In the genomic region with DNA sequence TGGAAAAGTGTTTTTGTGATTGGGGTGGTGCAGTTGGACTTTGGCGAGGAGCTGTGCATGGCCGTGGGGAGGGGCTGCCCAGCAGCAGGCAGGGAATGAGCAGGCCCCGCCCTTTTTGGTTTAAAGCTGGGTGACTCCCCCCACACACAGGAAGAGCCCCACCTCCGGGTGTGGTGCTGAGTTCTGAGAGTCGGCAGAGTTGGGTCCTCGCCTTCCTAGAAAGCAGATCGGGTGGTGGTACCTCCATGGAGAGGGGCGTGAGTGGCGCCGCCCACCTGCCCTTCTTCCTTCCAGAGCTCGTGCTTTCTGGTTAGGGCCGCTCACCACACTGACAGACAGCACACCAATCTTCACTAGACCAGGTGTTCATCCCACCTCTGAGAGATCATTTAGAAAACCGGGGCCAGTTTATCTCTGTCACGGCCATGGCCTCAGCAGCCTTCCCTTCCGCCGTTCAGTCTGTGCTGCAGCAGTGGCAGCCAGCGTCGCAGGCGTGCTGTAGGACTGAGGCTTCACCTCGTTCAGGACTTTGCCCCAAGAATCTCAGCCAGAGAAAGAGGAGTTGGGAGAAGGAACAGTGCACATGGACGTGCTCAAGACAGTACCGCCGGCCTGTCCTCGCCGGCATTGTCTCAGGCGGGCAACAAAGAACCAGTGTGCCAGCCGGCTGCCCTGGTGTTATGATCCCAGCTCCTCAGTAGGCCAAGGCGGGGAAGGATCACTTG, we compare ENCODE assay signal across 10 cellular contexts.
DNase-seq lines count a peak whose midpoint lies in the region; ATAC-seq lines count a peak whose summit lies in the region.
"Had no signal": no experiment of that assay in that cellular context is flagged by ENCODE, and none has a peak within 500 bp of the region (broad histone marks: within the 10 kb centered on the region; RNA-seq: fewer than 3 reads in every experiment).

No MANE protein-coding gene starts in this region.

- H3K27me3 Mint-ChIP-seq in activated T-helper 2 cell treated with anti-CD3 and anti-CD28 coated beads, Interferon-gamma antibody, Interleukin-2, Interleukin-4, amounts not matched to agents 10 μg/mL and 5 μg/mL and 100 μg/mL, durations not matched to agents 14 hours and 24 hours and 36 hours (ENCODE audit: low read depth) = no peaks in the 10 kb centered on the region
- no peaks in the 10 kb centered on the region for H3K27me3 Mint-ChIP-seq in natural killer cell treated with Interleukin-12 subunit alpha and Interleukin-12 subunit beta and Interleukin-15 and Interleukin-18, amount 100 ng/mL, for 72 hours

- peak overlapping the region; percentile 30 for H3K27ac ChIP-seq in substantia nigra (ENCODE audit: low read depth, low read length, poor library complexity, severe bottlenecking)
- H3K27ac ChIP-seq: left lung, right lobe of liver had no signal

- H3K27ac Mint-ChIP-seq in activated T-helper 2 cell treated with anti-CD3 and anti-CD28 coated beads, Interferon-gamma antibody, Interleukin-2, Interleukin-4, amounts not matched to agents 10 μg/mL and 5 μg/mL and 100 μg/mL, durations not matched to agents 14 hours and 24 hours and 36 hours = peak overlapping the region; percentile 90
- peak overlapping the region; percentile 78 to 81 for H3K27ac Mint-ChIP-seq in natural killer cell treated with Interleukin-12 subunit alpha and Interleukin-12 subunit beta and Interleukin-15 and Interleukin-18, amount 100 ng/mL, for 72 hours

- peaks cover 55% of the 10 kb centered on the region for H3K4me1 Mint-ChIP-seq in activated T-helper 2 cell treated with anti-CD3 and anti-CD28 coated beads, Interferon-gamma antibody, Interleukin-2, Interleukin-4, amounts not matched to agents 10 μg/mL and 5 μg/mL and 100 μg/mL, durations not matched to agents 14 hours and 24 hours and 36 hours (ENCODE audit: low read depth)
- H3K4me1 Mint-ChIP-seq in natural killer cell treated with Interleukin-12 subunit alpha and Interleukin-12 subunit beta and Interleukin-15 and Interleukin-18, amount 100 ng/mL, for 72 hours (ENCODE audit: low read depth in 2 of 2) = peaks cover 28 to 33% of the 10 kb centered on the region in 2 donors

- H3K36me3 Mint-ChIP-seq in activated T-helper 2 cell treated with anti-CD3 and anti-CD28 coated beads, Interferon-gamma antibody, Interleukin-2, Interleukin-4, amounts not matched to agents 10 μg/mL and 5 μg/mL and 100 μg/mL, durations not matched to agents 14 hours and 24 hours and 36 hours (ENCODE audit: low read depth) = peaks cover 73% of the 10 kb centered on the region
- no peaks in the 10 kb centered on the region for H3K36me3 Mint-ChIP-seq in natural killer cell treated with Interleukin-12 subunit alpha and Interleukin-12 subunit beta and Interleukin-15 and Interleukin-18, amount 100 ng/mL, for 72 hours

- peak overlapping the region; percentile 46 for H3K4me3 Mint-ChIP-seq in activated T-helper 2 cell treated with anti-CD3 and anti-CD28 coated beads, Interferon-gamma antibody, Interleukin-2, Interleukin-4, amounts not matched to agents 10 μg/mL and 5 μg/mL and 100 μg/mL, durations not matched to agents 14 hours and 24 hours and 36 hours (ENCODE audit: low read depth)
- H3K4me3 Mint-ChIP-seq in natural killer cell treated with Interleukin-12 subunit alpha and Interleukin-12 subunit beta and Interleukin-15 and Interleukin-18, amount 100 ng/mL, for 72 hours = peak overlapping the region; percentile 77

- peak; percentile 86 to 87 for ATAC-seq in activated CD4-positive, CD25-positive, alpha-beta regulatory T cell treated with anti-CD3 and anti-CD28 coated beads, Interleukin-2, amount 50 U/mL, for 24 hours
- ATAC-seq in natural killer cell treated with Interleukin-12 subunit alpha and Interleukin-12 subunit beta and Interleukin-15 and Interleukin-18, amount 100 ng/mL, for 72 hours = peak; percentile 86 to 90
- ATAC-seq: left lung, right lobe of liver had no signal

- DNase-seq in activated T-helper 2 cell treated with anti-CD3 and anti-CD28 coated beads, Interferon-gamma antibody, Interleukin-2, Interleukin-4, amounts not matched to agents 10 μg/mL and 5 μg/mL and 100 μg/mL, durations not matched to agents 14 hours and 24 hours and 36 hours (ENCODE audit: low spot score) = peak; percentile 76
- DNase-seq in natural killer cell treated with Interleukin-12 subunit alpha and Interleukin-12 subunit beta and Interleukin-15 and Interleukin-18, amount 100 ng/mL, for 72 hours (ENCODE audit: low spot score) = peak; percentile 73
- DNase-seq in substantia nigra (lab: John Stamatoyannopoulos, UW) = peak in 1 of 49 donors; percentile 27
- DNase-seq in NCI-H510A treated with DMSO at 0.1 percent for 48 hours (lab: John Stamatoyannopoulos, UW) = no peak
- DNase-seq in NCI-H2029 treated with DMSO at 0.1 percent for 48 hours (lab: John Stamatoyannopoulos, UW) = no peak
- DNase-seq in AG08395 (ENCODE audit: low spot score) = no peak
- DNase-seq: OCI-M1 had no signal

- intact Hi-C loops in activated T-helper 2 cell treated with anti-CD3 and anti-CD28 coated beads, Interferon-gamma antibody, Interleukin-2, Interleukin-4, amounts not matched to agents 10 μg/mL and 5 μg/mL and 100 μg/mL, durations not matched to agents 14 hours and 24 hours and 36 hours (cut with micrococcal nuclease) = loop anchor here (1.0 kb wide), 1 partner anchor 15 kb away; no protein-coding TSS in a partner anchor

- no peaks in the 10 kb centered on the region for H3K9me3 Mint-ChIP-seq in activated T-helper 2 cell treated with anti-CD3 and anti-CD28 coated beads, Interferon-gamma antibody, Interleukin-2, Interleukin-4, amounts not matched to agents 10 μg/mL and 5 μg/mL and 100 μg/mL, durations not matched to agents 14 hours and 24 hours and 36 hours
- H3K9me3 Mint-ChIP-seq in natural killer cell treated with Interleukin-12 subunit alpha and Interleukin-12 subunit beta and Interleukin-15 and Interleukin-18, amount 100 ng/mL, for 72 hours = no peaks in the 10 kb centered on the region

Comparison
In these comparisons a context has a peak if more than half of its experiments do, and no peak if none do; other contexts are left out.
1. DNase-seq: peak in activated T-helper 2 cell treated with anti-CD3 and anti-CD28 coated beads, Interferon-gamma antibody, Interleukin-2, Interleukin-4, amounts not matched to agents 10 μg/mL and 5 μg/mL and 100 μg/mL, durations not matched to agents 14 hours and 24 hours and 36 hours (single experiment) and natural killer cell treated with Interleukin-12 subunit alpha and Interleukin-12 subunit beta and Interleukin-15 and Interleukin-18, amount 100 ng/mL, for 72 hours (single experiment); none in NCI-H510A treated with DMSO at 0.1 percent for 48 hours (single experiment), NCI-H2029 treated with DMSO at 0.1 percent for 48 hours (single experiment) and AG08395 (single experiment).